In genomic region chr1:94955767-94956632, GRCh38 we compare ENCODE assay signal across 13 cellular contexts. TPM values are rescaled to one million over a fixed set of nuclear protein-coding genes. Genes with fewer than 3 reads are reported as not detected.
DNase-seq lines count a peak whose midpoint lies in the region; ATAC-seq, FAIRE-seq and TF ChIP-seq lines count a peak whose summit lies in the region.
"Had no signal": no experiment of that assay in that cellular context is flagged by ENCODE, and none has a peak within 500 bp of the region (broad histone marks: within the 10 kb centered on the region; RNA-seq: fewer than 3 reads in every experiment).

No MANE protein-coding gene starts in this region.

- H3K9me3 ChIP-seq in Caco-2 (no peaks in the 10 kb centered on the region), ascending aorta (no peaks in the 10 kb centered on the region), heart left ventricle (peaks cover 0 to 5% (median 0%) of the 10 kb centered on the region in 12 donors), pancreas (no peaks in the 10 kb centered on the region)

- H3K4me3 ChIP-seq in Caco-2 (ENCODE audit: low read depth, low read length) (no peak overlapping the region), ascending aorta (no peak overlapping the region), heart left ventricle (no peak overlapping the region), pancreas (no peak overlapping the region)

- H3K27ac ChIP-seq in ascending aorta (peak overlapping the region; percentile 19 to 46), heart left ventricle (peak overlapping the region in 11 of 12 donors; percentile 37 to 85 (median 66)), pancreas (peak overlapping the region in 2 of 4 donors; percentile 47 to 62)

- CTCF ChIA-PET in Caco-2 (lab: Charles Lee) = interaction anchor here (0.5 kb wide), 1 partner anchor 278 kb away, joined by 3 read pairs; no protein-coding TSS in a partner anchor

- peak overlapping the region; percentile 88 for H3K27ac Mint-ChIP-seq in Caco-2 (ENCODE audit: unreplicated experiment)
- H3K27ac Mint-ChIP-seq: activated naive CD4-positive, alpha-beta T cell treated with anti-CD3 and anti-CD28 coated beads, Interleukin-2, amount 50 U/mL, for 72 hours had no signal

- no TSS peak for BruUV-seq in Caco-2 (replicated peaks; lab: Mats Ljungman, UMichigan)

- intact Hi-C loops in Caco-2 (cut with micrococcal nuclease; ENCODE audit: unreplicated experiment) = loop anchor here (2.0 kb wide), 2 partner anchors 29 to 63 kb away; partner anchors contain the start of gene CNN3
- intact Hi-C loops in ascending aorta (cut with DNase I) = no loop called here
- intact Hi-C loops in heart left ventricle (cut with DNase I) = loop anchor here in 1 of 10 donors (5.0 kb wide), 1 partner anchor 86 kb away; no protein-coding TSS in a partner anchor
- intact Hi-C loops in pancreas (cut with DNase I) = no loop called here

- H3K36me3 ChIP-seq in Caco-2 (ENCODE audit: control insufficient read depth, insufficient read depth, low read length) (no peaks in the 10 kb centered on the region; the same call in 1 of the 2 replicates), ascending aorta (no peaks in the 10 kb centered on the region), heart left ventricle (no peaks in the 10 kb centered on the region), pancreas (no peaks in the 10 kb centered on the region)

- H3K9me3 Mint-ChIP-seq in Caco-2 (ENCODE audit: unreplicated experiment) = no peaks in the 10 kb centered on the region
- H3K9me3 Mint-ChIP-seq: activated naive CD4-positive, alpha-beta T cell treated with anti-CD3 and anti-CD28 coated beads, Interleukin-2, amount 50 U/mL, for 72 hours had no signal

- DNase-seq in Caco-2 (peak; percentile 60 to 78), ascending aorta (ENCODE audit: low spot score in 2 of 2) (no peak), heart left ventricle (peak in 4 of 5 donors; percentile 52 to 70 (median 64)), pancreas (peak in 1 of 6 donors; percentile 30), NCI-H1930 (lab: John Stamatoyannopoulos, UW) (no peak), HPDE6-E6E7 (ENCODE audit: extremely low spot score) (no peak)
- DNase-seq in activated CD4-positive, CD25-positive, alpha-beta regulatory T cell (lab: John Stamatoyannopoulos, UW) = no peak
- DNase-seq: activated CD8-positive, alpha-beta memory T cell treated with anti-CD3 and anti-CD28 coated beads for 24 hours; DMS79 treated with DMSO at 0.1 percent for 48 hours; KBM-7; NCI-H2081 had no signal

- WGBS in heart left ventricle, 4 donors = 38 to 47% (median 39%) methylated on average over 6 of the region's 6 CpGs
- 47 to 48% methylated on average over 6 of the region's 6 CpGs for WGBS in pancreas, 2 donors

- POLR2A ChIA-PET in Caco-2 (lab: Charles Lee) = no interaction called here

- H3K27me3 ChIP-seq in Caco-2 (replicated peaks; ENCODE audit: control insufficient read depth, insufficient read depth, low read length) = no peaks in the 10 kb centered on the region
- no peaks in the 10 kb centered on the region for H3K27me3 ChIP-seq in ascending aorta
- H3K27me3 ChIP-seq in heart left ventricle = no peaks in the 10 kb centered on the region
- no peaks in the 10 kb centered on the region for H3K27me3 ChIP-seq in pancreas

- H3K27me3 Mint-ChIP-seq in Caco-2 (ENCODE audit: insufficient read depth, unreplicated experiment) = no peaks in the 10 kb centered on the region

- TF ChIP-seq CTCF in Caco-2 (IDR thresholded peaks at IDR 0.05; ENCODE audit: insufficient read depth in 1 of 2, low read depth in 1 of 2, low read length in 1 of 2, severe bottlenecking in 1 of 2, unreplicated experiment in 1 of 2) (no peak), ascending aorta (IDR thresholded peaks at IDR 0.05) (no peak), heart left ventricle (IDR thresholded peaks at IDR 0.05) (no peak), pancreas (IDR thresholded peaks at IDR 0.05) (no peak)

- ATAC-seq in heart left ventricle = peak; percentile 72 to 90 (median 86)
- ATAC-seq in pancreas = peak in 3 of 4 donors; percentile 33 to 76 (median 57)
- ATAC-seq in HG03342 (IDR thresholded peaks at IDR 0.05; ENCODE audit: unreplicated experiment) = no peak
- ATAC-seq: activated naive CD4-positive, alpha-beta T cell treated with anti-CD3 and anti-CD28 coated beads, Interleukin-2, amount 50 U/mL, for 72 hours had no signal

- TF ChIP-seq POLR2A in heart left ventricle (IDR thresholded peaks at IDR 0.05) = no peak

- H3K36me3 Mint-ChIP-seq in Caco-2 (ENCODE audit: insufficient read depth, unreplicated experiment) = peaks cover 5% of the 10 kb centered on the region
- H3K36me3 Mint-ChIP-seq: activated naive CD4-positive, alpha-beta T cell treated with anti-CD3 and anti-CD28 coated beads, Interleukin-2, amount 50 U/mL, for 72 hours had no signal

- peak overlapping the region; percentile 4 for H3K4me3 Mint-ChIP-seq in Caco-2 (ENCODE audit: unreplicated experiment)

- no peak for FAIRE-seq in pancreas (lab: Jason Lieb, UNC)

- H3K4me1 ChIP-seq in Caco-2 (peaks cover 35% of the 10 kb centered on the region), ascending aorta (peaks cover 0 to 9% of the 10 kb centered on the region in 2 donors), heart left ventricle (peaks cover 6 to 40% (median 28%) of the 10 kb centered on the region in 12 donors), pancreas (peaks cover 0 to 28% (median 0%) of the 10 kb centered on the region in 3 donors)

- peaks cover 27% of the 10 kb centered on the region for H3K4me1 Mint-ChIP-seq in Caco-2 (ENCODE audit: low read depth, unreplicated experiment)

RNA-seq across cellular contexts. Expression of gene CNN3, which starts 29.1 kb away (rescaled TPM):
- total RNA-seq in Caco-2 (2022) (286 and 329 TPM in 2 replicates), ascending aorta (362 TPM), heart left ventricle (100 to 1,000 TPM in 1 of 9 donors, 10 to 100 TPM in 8; 53.0 to 115 (median 74.1) TPM), pancreas (100 to 1,000 TPM in 2 of 6 donors, 10 to 100 TPM in 4; 31.7 to 143 (median 53.6) TPM)
- polyA plus RNA-seq in heart left ventricle (10 to 100 TPM; 23.8 to 63.4 TPM), pancreas (10 to 100 TPM; 33.6 to 49.4 TPM)

Comparison
In these comparisons a context has a peak if more than half of its experiments do, and no peak if none do; other contexts are left out.
1. DNase-seq: peak in Caco-2 (2 of 2) and heart left ventricle (4 of 5); none in ascending aorta (0 of 2), NCI-H1930 (0 of 2), HPDE6-E6E7 (single experiment) and activated CD4-positive, CD25-positive, alpha-beta regulatory T cell (0 of 4).